In genomic region chr3:105970283-105970682, GRCh38 we compare ENCODE assay signal across 10 cellular contexts.
A peak's percentile ranks its signal among the peaks of the same experiment; 100 is the strongest.
DNase-seq lines count a peak whose midpoint lies in the region; ATAC-seq and TF ChIP-seq lines count a peak whose summit lies in the region.
"Had no signal": no experiment of that assay in that cellular context is flagged by ENCODE, and none has a peak within 500 bp of the region (broad histone marks: within the 10 kb centered on the region; RNA-seq: fewer than 3 reads in every experiment).

No MANE protein-coding gene starts in this region.

- no peak for ATAC-seq in HG02623 (IDR thresholded peaks at IDR 0.05; ENCODE audit: unreplicated experiment)
- ATAC-seq in GM19324 (IDR thresholded peaks at IDR 0.05; ENCODE audit: low FRiP score, unreplicated experiment): no peak
- ATAC-seq in activated CD8-positive, alpha-beta memory T cell treated with anti-CD3 and anti-CD28 coated beads, Interleukin-2, amount 10 ng/mL, durations not matched to agents 7 days and 5 days: no peak
- ATAC-seq: activated T-cell treated with anti-CD3 and anti-CD28 coated beads, Interleukin-2, amount 50 U/mL, for 4 hours; SK-N-SH treated with all-trans-retinoic acid at 6 μM for 48 hours had no signal

- no peak for TF ChIP-seq CTCF in GM12865 (IDR thresholded peaks at IDR 0.05; ENCODE audit: insufficient read depth, low read depth, low read length, missing control alignments)
- TF ChIP-seq CTCF in osteocyte (IDR thresholded peaks at IDR 0.05): no peak

- H3K9me3 Mint-ChIP-seq in osteocyte (ENCODE audit: unreplicated experiment): peaks cover 14% of the 10 kb centered on the region
- peaks cover 28% of the 10 kb centered on the region for H3K9me3 Mint-ChIP-seq in activated CD8-positive, alpha-beta memory T cell treated with anti-CD3 and anti-CD28 coated beads, Interleukin-2, amount 10 ng/mL, durations not matched to agents 7 days and 5 days (ENCODE audit: low read depth)

- peak overlapping the region; percentile 71 for H3K27ac Mint-ChIP-seq in osteocyte (ENCODE audit: unreplicated experiment)
- H3K27ac Mint-ChIP-seq in activated CD8-positive, alpha-beta memory T cell treated with anti-CD3 and anti-CD28 coated beads, Interleukin-2, amount 10 ng/mL, durations not matched to agents 7 days and 5 days: no peak overlapping the region

- H3K36me3 Mint-ChIP-seq in osteocyte (ENCODE audit: unreplicated experiment): peaks cover 5% of the 10 kb centered on the region
- peaks cover 20% of the 10 kb centered on the region for H3K36me3 Mint-ChIP-seq in activated CD8-positive, alpha-beta memory T cell treated with anti-CD3 and anti-CD28 coated beads, Interleukin-2, amount 10 ng/mL, durations not matched to agents 7 days and 5 days

- H3K27me3 Mint-ChIP-seq in osteocyte (ENCODE audit: unreplicated experiment): no peaks in the 10 kb centered on the region
- H3K27me3 Mint-ChIP-seq in activated CD8-positive, alpha-beta memory T cell treated with anti-CD3 and anti-CD28 coated beads, Interleukin-2, amount 10 ng/mL, durations not matched to agents 7 days and 5 days: no peaks in the 10 kb centered on the region

- CTCF ChIA-PET in activated CD8-positive, alpha-beta memory T cell treated with anti-CD3 and anti-CD28 coated beads, Interleukin-2, amount 10 ng/mL, durations not matched to agents 7 days and 5 days (lab: Charles Lee): no interaction called here

- H3K4me1 Mint-ChIP-seq in osteocyte (ENCODE audit: unreplicated experiment): peaks cover 17% of the 10 kb centered on the region
- no peaks in the 10 kb centered on the region for H3K4me1 Mint-ChIP-seq in activated CD8-positive, alpha-beta memory T cell treated with anti-CD3 and anti-CD28 coated beads, Interleukin-2, amount 10 ng/mL, durations not matched to agents 7 days and 5 days

- peak overlapping the region; percentile 40 for H3K27ac ChIP-seq in epithelial cell of prostate

- DNase-seq in GM12865 (ENCODE audit: low read depth) (peak; percentile 16), NCI-H69 (lab: John Stamatoyannopoulos, UW) (peak; percentile 77), epithelial cell of prostate (ENCODE audit: low read depth, low spot score) (peak; percentile 65), osteocyte (ENCODE audit: extremely low spot score, unreplicated experiment) (no peak)
- no peak for DNase-seq in activated CD8-positive, alpha-beta memory T cell treated with anti-CD3 and anti-CD28 coated beads, Interleukin-2, amount 10 ng/mL, durations not matched to agents 7 days and 5 days
- DNase-seq: activated T-cell treated with anti-CD3 and anti-CD28 coated beads, Interleukin-2, amount 50 U/mL, for 4 hours; stimulated activated CD4-positive, alpha-beta T cell treated with anti-CD3 and anti-CD28 coated beads, Interleukin-2, amount 100 ng/mL, for 48 hours had no signal

- H3K4me3 ChIP-seq in GM12865 (ENCODE audit: low read depth, low read length): no peak overlapping the region

- H3K4me3 Mint-ChIP-seq in osteocyte (ENCODE audit: unreplicated experiment): no peak overlapping the region
- H3K4me3 Mint-ChIP-seq in activated CD8-positive, alpha-beta memory T cell treated with anti-CD3 and anti-CD28 coated beads, Interleukin-2, amount 10 ng/mL, durations not matched to agents 7 days and 5 days: no peak overlapping the region
- H3K4me3 Mint-ChIP-seq: activated T-cell treated with anti-CD3 and anti-CD28 coated beads, Interleukin-2, amount 50 U/mL, for 4 hours had no signal

Comparison
In these comparisons a context has a peak if more than half of its experiments do, and no peak if none do; other contexts are left out.
1. DNase-seq: peak in GM12865 (single experiment), NCI-H69 (single experiment) and epithelial cell of prostate (single experiment); none in osteocyte (single experiment) and activated CD8-positive, alpha-beta memory T cell treated with anti-CD3 and anti-CD28 coated beads, Interleukin-2, amount 10 ng/mL, durations not matched to agents 7 days and 5 days (single experiment).